In the genomic region with DNA sequence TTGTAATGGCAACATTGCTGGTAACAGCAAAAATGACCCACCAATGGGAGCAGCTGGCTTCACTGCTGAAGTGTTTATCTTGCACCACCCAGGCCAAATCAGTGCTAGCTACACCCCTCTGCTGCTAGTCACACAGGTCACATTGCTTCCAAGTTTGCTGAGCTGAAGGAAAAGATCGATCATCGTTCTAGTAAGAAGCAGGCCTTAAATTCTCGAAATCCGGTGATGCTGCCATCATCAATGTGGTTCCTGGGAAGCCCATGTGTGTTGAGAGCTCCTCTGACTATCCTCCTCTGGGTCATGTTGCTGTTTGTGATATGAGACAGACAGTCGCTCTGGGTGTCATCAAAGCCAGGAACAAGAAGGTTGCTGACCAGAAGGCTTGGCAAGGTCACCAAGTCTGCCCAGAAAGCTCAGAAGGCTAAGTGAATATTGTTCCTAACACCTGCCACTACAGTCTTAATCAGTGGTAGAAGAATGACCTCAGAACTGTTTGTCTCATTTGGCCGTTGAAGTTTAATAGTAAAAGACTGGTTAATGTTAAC, we compare ENCODE assay signal across 19 cellular contexts. TPM values are rescaled to one million over a fixed set of nuclear protein-coding genes. Genes with fewer than 3 reads are reported as not detected.
DNase-seq lines count a peak whose midpoint lies in the region; ATAC-seq, FAIRE-seq and TF ChIP-seq lines count a peak whose summit lies in the region.
"Had no signal": no experiment of that assay in that cellular context is flagged by ENCODE, and none has a peak within 500 bp of the region (broad histone marks: within the 10 kb centered on the region; RNA-seq: fewer than 3 reads in every experiment).

No MANE protein-coding gene starts in this region.

- H3K27me3 ChIP-seq in Panc1 (ENCODE audit: control insufficient read depth, insufficient read depth, low read length) (no peaks in the 10 kb centered on the region), bronchial epithelial cell (ENCODE audit: control insufficient read depth, insufficient read depth, low read length) (peaks cover 2% of the 10 kb centered on the region), thyroid gland (no peaks in the 10 kb centered on the region)

- H3K4me1 ChIP-seq in Panc1 (ENCODE audit: control insufficient read depth, insufficient read depth, low read length) (peaks cover 9% of the 10 kb centered on the region; the same call in 1 of the 2 replicates), thyroid gland (peaks cover 0 to 2% of the 10 kb centered on the region in 2 donors)

- ATAC-seq in Panc1 (no peak), sciatic nerve (peak; percentile 21)
- ATAC-seq: CD8-positive, alpha-beta T cell; HCT116 had no signal

- FAIRE-seq in bronchial epithelial cell (lab: Jason Lieb, UNC) (peak; percentile 23), RCC 7860 (lab: Jason Lieb, UNC) (no peak)
- FAIRE-seq: A204.1, D721Med, G401.6, GM12891, H54 had no signal

- intact Hi-C loops in Panc1 (cut with micrococcal nuclease; ENCODE audit: unreplicated experiment) (no loop called here), sciatic nerve (cut with DNase I) (no loop called here), thyroid gland (cut with DNase I) (no loop called here)

- TF ChIP-seq POLR2A in thyroid gland (IDR thresholded peaks at IDR 0.05): no peak

- H3K4me3 ChIP-seq in Panc1 (ENCODE audit: low read depth in 2 of 2, low read length in 2 of 2) (no peak overlapping the region), bronchial epithelial cell (ENCODE audit: low read depth, low read length) (no peak overlapping the region), thyroid gland (replicated peaks in 1 of 3) (no peak overlapping the region)

- POLR2A ChIA-PET in Panc1 (lab: Charles Lee): no interaction called here

- no peak for TF ChIP-seq CTCF in Panc1 (IDR thresholded peaks at IDR 0.05)
- no peak for TF ChIP-seq CTCF in bronchial epithelial cell (IDR thresholded peaks at IDR 0.05; ENCODE audit: insufficient read depth, low read length, severe bottlenecking)
- TF ChIP-seq CTCF in thyroid gland (IDR thresholded peaks at IDR 0.05): no peak

- H3K36me3 ChIP-seq in Panc1 (ENCODE audit: control insufficient read depth, insufficient read depth, low read length) (no peaks in the 10 kb centered on the region), bronchial epithelial cell (ENCODE audit: control insufficient read depth, insufficient read depth, low read length) (no peaks in the 10 kb centered on the region), thyroid gland (no peaks in the 10 kb centered on the region)

- H3K9me3 ChIP-seq in Panc1 (ENCODE audit: control insufficient read depth, insufficient read depth, low read depth, low read length) (peaks cover 2% of the 10 kb centered on the region; the same call in 1 of the 2 replicates), thyroid gland (no peaks in the 10 kb centered on the region)

- CTCF ChIA-PET in Panc1 (lab: Charles Lee): no interaction called here

- in situ Hi-C loops in Panc1 (cut with HindIII; ENCODE audit: low pct_unique_long_range_greater_than_20kb, low sequenced_read_pairs): no loop called here

- H3K27ac ChIP-seq in Panc1 (ENCODE audit: low read length): peak overlapping the region; percentile 86
- no peak overlapping the region for H3K27ac ChIP-seq in thyroid gland

- 84 to 95% methylated on average over 6 of the region's 6 CpGs for WGBS in thyroid gland, 2 donors

- no TSS peak for BruUV-seq in Panc1 (replicated peaks; lab: Mats Ljungman, UMichigan)

- no peak for DNase-seq in Panc1 (ENCODE audit: low read depth, low spot score)
- no peak for DNase-seq in bronchial epithelial cell (ENCODE audit: low read depth)
- peak; percentile 76 for DNase-seq in myocyte (ENCODE audit: low read depth)
- DNase-seq in sciatic nerve (ENCODE audit: low spot score): no peak
- no peak for DNase-seq in RCC 7860 (ENCODE audit: low spot score)
- DNase-seq in thyroid gland: no peak
- no peak for DNase-seq in AG20443 (ENCODE audit: low spot score)
- DNase-seq: CD8-positive, alpha-beta T cell; COR-L47; DMS153; DMS79 treated with DMSO at 0.1 percent for 48 hours; EL had no signal

RNA-seq across cellular contexts. Expression of a gene that starts 21.2 kb away (rescaled TPM):
- total RNA-seq in Panc1 (2021; ENCODE audit: unreplicated experiment): 0.46 TPM
- polyA plus RNA-seq in Panc1 (2012; ENCODE audit: insufficient read length): not detected
- not detected in 2 replicates for total RNA-seq in bronchial epithelial cell
- total RNA-seq in myocyte: 0.21 and 0.47 TPM in 2 replicates
- 0.49 TPM for polyA plus RNA-seq in myocyte (2012)
- not detected for total RNA-seq in sciatic nerve
- 1 to 10 TPM in 1 of 4 donors, not detected in 3; 3.4 TPM for total RNA-seq in thyroid gland
- total RNA-seq: CD8-positive, alpha-beta T cell had no signal
- polyA plus RNA-seq: IgD-negative memory B cell had no signal
